ENCODE assay signal across 8 cellular contexts in the genomic region with DNA sequence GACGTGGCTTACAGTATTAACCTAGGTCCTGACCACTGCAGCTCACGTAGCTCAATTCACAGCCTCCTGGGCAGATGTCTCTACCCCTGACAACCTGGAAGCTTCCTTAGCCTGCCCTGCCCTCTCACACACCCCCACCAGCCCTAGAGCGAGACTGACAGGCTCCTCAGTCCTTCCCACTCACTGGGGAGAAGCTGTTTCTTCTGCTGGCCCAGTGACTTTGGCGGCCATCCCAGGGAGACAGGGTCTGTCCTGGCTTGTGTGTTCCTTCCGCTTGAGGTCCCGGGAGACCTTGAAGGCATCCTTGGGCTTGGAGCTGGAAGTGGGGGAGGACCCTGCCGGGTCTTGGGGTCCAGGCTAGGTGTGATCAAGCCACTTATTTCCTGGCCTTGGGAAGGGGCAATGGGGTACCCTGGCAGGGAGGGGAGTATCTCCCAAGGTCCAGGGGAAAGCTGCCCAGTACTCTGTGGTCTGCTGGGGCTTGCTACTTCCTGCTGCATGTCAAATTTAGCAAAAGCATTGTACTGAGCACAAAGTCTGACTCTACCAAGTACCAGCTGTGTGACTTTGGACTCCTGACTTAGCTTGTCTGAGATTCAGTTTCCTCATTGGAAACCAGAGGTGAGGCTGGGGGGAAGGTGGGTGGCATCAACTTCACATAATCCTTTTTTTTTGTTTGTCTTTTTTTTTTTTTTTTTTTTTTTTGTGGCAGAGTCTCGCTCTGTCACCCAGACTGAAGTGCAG. TPM values are rescaled to one million over a fixed set of nuclear protein-coding genes. Genes with fewer than 3 reads are reported as not detected.
A peak's percentile ranks its signal among the peaks of the same experiment; 100 is the strongest.
DNase-seq lines count a peak whose midpoint lies in the region; ATAC-seq, FAIRE-seq and TF ChIP-seq lines count a peak whose summit lies in the region.

No MANE protein-coding gene starts in this region.

- DNase-seq in activated CD8-positive, alpha-beta memory T cell treated with anti-CD3 and anti-CD28 coated beads, Interleukin-2, amount 10 ng/mL, durations not matched to agents 7 days and 5 days: no peak
- DNase-seq in activated CD8-positive, alpha-beta memory T cell treated with anti-CD3 and anti-CD28 coated beads for 24 hours: no peak
- DNase-seq in brain microvascular endothelial cell: no peak
- no peak for DNase-seq in memory B cell (ENCODE audit: low spot score in 2 of 2)
- DNase-seq in thyroid gland: peak; percentile 45 to 46
- no peak for DNase-seq in NCI-H524 treated with DMSO at 0.1 percent for 48 hours (lab: John Stamatoyannopoulos, UW)
- no peak for DNase-seq in RCC 7860 (ENCODE audit: low spot score)

- FAIRE-seq in RCC 7860 (lab: Jason Lieb, UNC): no peak

- WGBS in thyroid gland, 2 donors: 54 to 73% methylated on average over 7 to 8 of the region's 8 CpGs

- intact Hi-C loops in thyroid gland (cut with DNase I): no loop called here

- no peak for ATAC-seq in activated CD8-positive, alpha-beta memory T cell treated with anti-CD3 and anti-CD28 coated beads, Interleukin-2, amount 10 ng/mL, durations not matched to agents 7 days and 5 days
- no peak for ATAC-seq in memory B cell (ENCODE audit: low read depth)
- no peak for ATAC-seq in GM19395 (IDR thresholded peaks at IDR 0.05; ENCODE audit: unreplicated experiment)

- H3K27me3 ChIP-seq in brain microvascular endothelial cell (replicated peaks) (no peaks in the 10 kb centered on the region), thyroid gland (no peaks in the 10 kb centered on the region)

- peaks cover 18% of the 10 kb centered on the region in 2 donors for H3K4me1 ChIP-seq in thyroid gland

- H3K27me3 Mint-ChIP-seq in activated CD8-positive, alpha-beta memory T cell treated with anti-CD3 and anti-CD28 coated beads, Interleukin-2, amount 10 ng/mL, durations not matched to agents 7 days and 5 days: no peaks in the 10 kb centered on the region
- no peaks in the 10 kb centered on the region for H3K27me3 Mint-ChIP-seq in memory B cell

- H3K9me3 Mint-ChIP-seq in activated CD8-positive, alpha-beta memory T cell treated with anti-CD3 and anti-CD28 coated beads, Interleukin-2, amount 10 ng/mL, durations not matched to agents 7 days and 5 days (ENCODE audit: low read depth): no peaks in the 10 kb centered on the region
- H3K9me3 Mint-ChIP-seq in memory B cell: no peaks in the 10 kb centered on the region

- no peak overlapping the region for H3K27ac Mint-ChIP-seq in activated CD8-positive, alpha-beta memory T cell treated with anti-CD3 and anti-CD28 coated beads, Interleukin-2, amount 10 ng/mL, durations not matched to agents 7 days and 5 days
- no peak overlapping the region for H3K27ac Mint-ChIP-seq in memory B cell

- H3K36me3 ChIP-seq in brain microvascular endothelial cell (replicated peaks) (peaks cover 20% of the 10 kb centered on the region), thyroid gland (peaks cover 12 to 14% of the 10 kb centered on the region in 2 donors)

- TF ChIP-seq CTCF in brain microvascular endothelial cell (IDR thresholded peaks at IDR 0.05; ENCODE audit: low read depth, low read length, missing control alignments) (no peak), thyroid gland (IDR thresholded peaks at IDR 0.05) (no peak)

- no peak for TF ChIP-seq POLR2A in thyroid gland (IDR thresholded peaks at IDR 0.05)

- peaks cover 7% of the 10 kb centered on the region for H3K36me3 Mint-ChIP-seq in activated CD8-positive, alpha-beta memory T cell treated with anti-CD3 and anti-CD28 coated beads, Interleukin-2, amount 10 ng/mL, durations not matched to agents 7 days and 5 days
- peaks cover 12% of the 10 kb centered on the region for H3K36me3 Mint-ChIP-seq in memory B cell

- H3K4me1 Mint-ChIP-seq in activated CD8-positive, alpha-beta memory T cell treated with anti-CD3 and anti-CD28 coated beads, Interleukin-2, amount 10 ng/mL, durations not matched to agents 7 days and 5 days: peaks cover 24% of the 10 kb centered on the region
- peaks cover 23% of the 10 kb centered on the region for H3K4me1 Mint-ChIP-seq in memory B cell

- H3K27ac ChIP-seq in brain microvascular endothelial cell: no peak overlapping the region
- peak overlapping the region in 2 of 3 donors; percentile 18 to 50 for H3K27ac ChIP-seq in thyroid gland

- CTCF ChIA-PET in activated CD8-positive, alpha-beta memory T cell treated with anti-CD3 and anti-CD28 coated beads, Interleukin-2, amount 10 ng/mL, durations not matched to agents 7 days and 5 days (lab: Charles Lee): interaction anchor here (1.1 to 1.3 kb wide), 2 partner anchors 31 to 42 kb away, joined by 3 to 5 read pairs; a partner anchor contains a TSS

- in situ Hi-C loops in brain microvascular endothelial cell (cut with HindIII; ENCODE audit: low pct_ligation_motif_present, low sequenced_read_pairs): no loop called here

- peak overlapping the region; percentile 93 for H3K4me3 Mint-ChIP-seq in activated CD8-positive, alpha-beta memory T cell treated with anti-CD3 and anti-CD28 coated beads, Interleukin-2, amount 10 ng/mL, durations not matched to agents 7 days and 5 days
- peak overlapping the region; percentile 93 for H3K4me3 Mint-ChIP-seq in memory B cell

- H3K4me3 ChIP-seq in brain microvascular endothelial cell (ENCODE audit: low read depth, low read length) (peak overlapping the region; percentile 3), thyroid gland (replicated peaks in 1 of 3) (no peak overlapping the region)

- no peaks in the 10 kb centered on the region for H3K9me3 ChIP-seq in thyroid gland

RNA-seq across cellular contexts. Expression of a gene that starts 1.9 kb away (rescaled TPM):
- total RNA-seq in activated CD8-positive, alpha-beta memory T cell treated with anti-CD3 and anti-CD28 coated beads, Interleukin-2, amount 10 ng/mL, durations not matched to agents 7 days and 5 days: 10 to 100 TPM; 39.3 to 51.3 TPM
- total RNA-seq in thyroid gland: 10 to 100 TPM; 23.9 to 78.8 (median 50.0) TPM

RNA-seq across cellular contexts. Expression of a gene that starts 10.2 kb away (rescaled TPM):
- total RNA-seq in activated CD8-positive, alpha-beta memory T cell treated with anti-CD3 and anti-CD28 coated beads, Interleukin-2, amount 10 ng/mL, durations not matched to agents 7 days and 5 days: 10 to 100 TPM; 76.8 to 93.4 TPM
- 100 to 1,000 TPM in 1 of 4 donors, 10 to 100 TPM in 3; 89.5 to 139 (median 93.7) TPM for total RNA-seq in thyroid gland

RNA-seq across cellular contexts. Expression of a gene that starts 42.6 kb away (rescaled TPM):
- total RNA-seq in activated CD8-positive, alpha-beta memory T cell treated with anti-CD3 and anti-CD28 coated beads, Interleukin-2, amount 10 ng/mL, durations not matched to agents 7 days and 5 days: 10 to 100 TPM; 18.5 to 23.7 TPM
- total RNA-seq in thyroid gland: 10 to 100 TPM in 1 of 4 donors, 1 to 10 TPM in 3; 6.0 to 10.9 (median 8.3) TPM

Comparison
In these comparisons a context has a peak if more than half of its experiments do, and no peak if none do; other contexts are left out.
1. DNase-seq: peak in thyroid gland (2 of 2); none in activated CD8-positive, alpha-beta memory T cell treated with anti-CD3 and anti-CD28 coated beads, Interleukin-2, amount 10 ng/mL, durations not matched to agents 7 days and 5 days (single experiment), activated CD8-positive, alpha-beta memory T cell treated with anti-CD3 and anti-CD28 coated beads for 24 hours (single experiment), brain microvascular endothelial cell (single experiment), memory B cell (0 of 2), NCI-H524 treated with DMSO at 0.1 percent for 48 hours (single experiment) and RCC 7860 (single experiment).